26 cellular contexts compared by ENCODE assay signal in the genomic region with DNA sequence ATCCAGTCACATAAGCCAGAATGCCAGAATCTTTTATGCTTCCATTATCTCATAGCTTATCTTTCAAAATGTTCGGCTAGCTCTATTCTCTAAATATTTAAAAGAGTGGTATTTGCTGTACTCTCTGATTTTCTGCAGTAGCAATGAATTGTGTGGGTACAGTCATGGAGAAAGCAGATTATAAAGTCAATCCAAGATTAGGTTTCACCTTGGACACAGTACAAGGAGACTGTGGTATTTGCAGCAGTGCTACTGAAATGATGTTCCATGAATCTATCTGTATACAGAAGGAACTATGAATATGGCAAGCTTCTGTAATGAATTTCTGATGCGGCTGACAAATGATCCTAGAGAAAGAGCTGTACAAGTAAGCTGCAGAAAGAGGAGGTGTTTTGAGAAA.
"Had no signal": no experiment of that assay in that cellular context is flagged by ENCODE, and none has a peak within 500 bp of the region (broad histone marks: within the 10 kb centered on the region; RNA-seq: fewer than 3 reads in every experiment).

No MANE protein-coding gene starts in this region.

- ATAC-seq: stimulated activated effector memory CD8-positive, alpha-beta T cell treated with anti-CD3 and anti-CD28 coated beads, Interleukin-12 subunit alpha, Interleukin-12 subunit beta, amount 100 ng/mL, for 72 hours; stimulated activated memory B cell treated with anti-CD40 and anti-IgM and Interleukin-4, amounts not matched to agents 10 μg/mL and 1 μg/mL and 100 μg/mL, for 72 hours; stimulated activated naive B cell treated with anti-CD40 and anti-IgM and Interleukin-4, amounts not matched to agents 10 μg/mL and 1 μg/mL and 100 μg/mL, for 72 hours; stimulated activated naive CD8-positive, alpha-beta T cell treated with anti-CD3 and anti-CD28 coated beads, Interleukin-15, amount 100 ng/mL, for 72 hours; stimulated activated naive CD8-positive, alpha-beta T cell treated with anti-CD3 and anti-CD28 coated beads, Interleukin-15, Interleukin-2, amounts not matched to agents 100 U/mL and 50 U/mL, for 24 hours; upper lobe of right lung had no signal

- DNase-seq: stimulated activated CD4-positive, alpha-beta T cell treated with anti-CD3 and anti-CD28 coated beads, Interleukin-2, amount 100 ng/mL, for 48 hours; stimulated activated CD4-positive, alpha-beta T cell treated with anti-CD3 and anti-CD28 coated beads, Interleukin-4, amount 100 ng/mL, for 1 hour; stimulated activated CD4-positive, alpha-beta T cell treated with anti-CD3 and anti-CD28 coated beads, Interleukin-4, amount 100 ng/mL, for 24 hours; stimulated activated CD4-positive, alpha-beta T cell treated with anti-CD3 and anti-CD28 coated beads, Interleukin-4, amount 100 ng/mL, for 4 hours; stimulated activated CD8-positive, alpha-beta memory T cell treated with anti-CD3 and anti-CD28 coated beads, Interleukin-4, amount 100 ng/mL, for 48 hours; stimulated activated naive B cell treated with anti-CD40 and anti-IgM and Interleukin-4, amounts not matched to agents 10 μg/mL and 1 μg/mL and 100 μg/mL, for 72 hours; stimulated activated naive CD4-positive, alpha-beta T cell; stimulated activated naive CD4-positive, alpha-beta T cell treated with Interleukin-2 at 50 U/mL for 16 hours; stimulated activated naive CD8-positive, alpha-beta T cell treated with anti-CD3 and anti-CD28 coated beads, Interleukin-15, amount 100 ng/mL, for 72 hours; stimulated activated naive CD8-positive, alpha-beta T cell treated with anti-CD3 and anti-CD28 coated beads, Interleukin-15, Interleukin-2, amounts not matched to agents 100 U/mL and 50 U/mL, for 24 hours; stomach; substantia nigra; testis; thyroid gland; tibial artery; transverse colon; trophoblast cell; upper lobe of left lung; upper lobe of right lung; uterus had no signal

- H3K36me3 ChIP-seq: stomach, suprapubic skin, thoracic aorta, thyroid gland, tibial artery, tibial nerve, transverse colon, upper lobe of left lung, upper lobe of right lung, uterus, vagina had no signal

- H3K4me1 ChIP-seq: stomach, suprapubic skin, testis, thyroid gland, tibial nerve, transverse colon, upper lobe of left lung, upper lobe of right lung, uterus, vagina had no signal

- H3K9me3 ChIP-seq: stomach, suprapubic skin, testis, thoracic aorta, thyroid gland, tibial artery, tibial nerve, transverse colon, upper lobe of left lung, upper lobe of right lung, uterus, vagina had no signal

- H3K27ac ChIP-seq: stomach, suprapubic skin, testis, thoracic aorta, thyroid gland, tibial artery, tibial nerve, transverse colon, upper lobe of left lung, upper lobe of right lung, uterus, vagina had no signal

- H3K27me3 ChIP-seq: stomach, suprapubic skin, testis, thyroid gland, tibial artery, tibial nerve, transverse colon, upper lobe of left lung, upper lobe of right lung, uterus, vagina had no signal

- H3K4me3 ChIP-seq: stomach, suprapubic skin, testis, thoracic aorta, thyroid gland, tibial artery, tibial nerve, transverse colon, upper lobe of left lung, upper lobe of right lung, uterus, vagina had no signal
